In genomic region chr5:73899916-73900315, GRCh38 we compare ENCODE assay signal across 24 cellular contexts.
DNase-seq lines count a peak whose midpoint lies in the region; ATAC-seq, FAIRE-seq and TF ChIP-seq lines count a peak whose summit lies in the region.
"Had no signal": no experiment of that assay in that cellular context is flagged by ENCODE, and none has a peak within 500 bp of the region (broad histone marks: within the 10 kb centered on the region; RNA-seq: fewer than 3 reads in every experiment).

No MANE protein-coding gene starts in this region.

- WGBS in pancreas, 2 donors: 58 to 63% methylated on average over 3 of the region's 3 CpGs

- TF ChIP-seq CTCF in OCI-LY3 (IDR thresholded peaks at IDR 0.05; ENCODE audit: low read depth, low read length): no peak
- TF ChIP-seq CTCF in pancreas (IDR thresholded peaks at IDR 0.05): no peak

- DNase-seq in COLO829 (ENCODE audit: low spot score) (peak; percentile 53), epithelial cell of prostate (ENCODE audit: low read depth, low spot score) (no peak), pancreas (no peak), kidney tubule cell (ENCODE audit: low spot score) (no peak), NCI-H446 treated with DMSO at 0.1 percent for 48 hours (lab: John Stamatoyannopoulos, UW) (no peak), left lobe of liver (ENCODE audit: low spot score) (no peak)
- DNase-seq: Caco-2; CD4-positive, alpha-beta T cell; DMS 273 treated with DMSO at 0.1 percent for 48 hours; DMS79 treated with DMSO at 0.1 percent for 48 hours; NCI-H1092 treated with DMSO at 0.1 percent for 48 hours; NCI-H1436 treated with DMSO at 0.1 percent for 48 hours; NCI-H2029; NCI-H226; NCI-H524; NCI-H774; SHP77 had no signal

- peak; percentile 32 for FAIRE-seq in pancreas (lab: Jason Lieb, UNC)
- FAIRE-seq: K562, RCC 7860 had no signal

- H3K4me3 ChIP-seq in OCI-LY3 (ENCODE audit: low read length): no peak overlapping the region
- no peak overlapping the region for H3K4me3 ChIP-seq in pancreas
- H3K4me3 ChIP-seq: GM23338, HAP-1, K562 had no signal

- H3K79me2 ChIP-seq in OCI-LY3 (ENCODE audit: low read length): no peaks in the 10 kb centered on the region

- H2AFZ ChIP-seq in OCI-LY3 (ENCODE audit: low read depth, low read length): no peak overlapping the region

- H3K4me1 ChIP-seq in OCI-LY3 (ENCODE audit: low read length): peaks cover 38% of the 10 kb centered on the region
- H3K4me1 ChIP-seq in pancreas: peaks cover 7 to 19% (median 15%) of the 10 kb centered on the region in 3 donors
- H3K4me1 ChIP-seq: Caco-2, HAP-1 had no signal

- H3K36me3 ChIP-seq in OCI-LY3 (replicated peaks; ENCODE audit: low read depth, low read length): no peaks in the 10 kb centered on the region
- H3K36me3 ChIP-seq in pancreas: peaks cover 0 to 15% (median 4%) of the 10 kb centered on the region in 3 donors
- H3K36me3 ChIP-seq: HAP-1 had no signal

- H3K9ac ChIP-seq in OCI-LY3 (ENCODE audit: low read length): no peak overlapping the region
- H3K9ac ChIP-seq: SK-N-SH had no signal

- ATAC-seq in pancreas (no peak), HG02571 (IDR thresholded peaks at IDR 0.05; ENCODE audit: unreplicated experiment) (no peak), left lobe of liver (no peak)
- ATAC-seq: GM23338, K562 had no signal

- no peak overlapping the region for H3K27ac ChIP-seq in OCI-LY3 (ENCODE audit: low read length)
- H3K27ac ChIP-seq in epithelial cell of prostate: peak overlapping the region; percentile 34
- H3K27ac ChIP-seq in pancreas: no peak overlapping the region

- H3K9me3 ChIP-seq in OCI-LY3 (ENCODE audit: insufficient read depth, low read length): no peaks in the 10 kb centered on the region
- no peaks in the 10 kb centered on the region for H3K9me3 ChIP-seq in pancreas
- H3K9me3 ChIP-seq: Caco-2, HAP-1, SK-N-SH had no signal

- H4K20me1 ChIP-seq in OCI-LY3 (ENCODE audit: insufficient read depth, low read length): no peaks in the 10 kb centered on the region

- H3K4me2 ChIP-seq in OCI-LY3 (ENCODE audit: low read length): peak overlapping the region; percentile 97
- H3K4me2 ChIP-seq: GM23338, SK-N-SH had no signal

- intact Hi-C loops in pancreas (cut with DNase I): loop anchor here in 2 of 3 donors (5.0 kb wide), 1 partner anchor 747 kb away; no protein-coding TSS in a partner anchor

- H3K27me3 ChIP-seq in OCI-LY3 (ENCODE audit: low read depth, low read length) (peaks cover 62% of the 10 kb centered on the region), pancreas (no peaks in the 10 kb centered on the region)
